ENCODE assay signal across 10 cellular contexts in the genomic region with DNA sequence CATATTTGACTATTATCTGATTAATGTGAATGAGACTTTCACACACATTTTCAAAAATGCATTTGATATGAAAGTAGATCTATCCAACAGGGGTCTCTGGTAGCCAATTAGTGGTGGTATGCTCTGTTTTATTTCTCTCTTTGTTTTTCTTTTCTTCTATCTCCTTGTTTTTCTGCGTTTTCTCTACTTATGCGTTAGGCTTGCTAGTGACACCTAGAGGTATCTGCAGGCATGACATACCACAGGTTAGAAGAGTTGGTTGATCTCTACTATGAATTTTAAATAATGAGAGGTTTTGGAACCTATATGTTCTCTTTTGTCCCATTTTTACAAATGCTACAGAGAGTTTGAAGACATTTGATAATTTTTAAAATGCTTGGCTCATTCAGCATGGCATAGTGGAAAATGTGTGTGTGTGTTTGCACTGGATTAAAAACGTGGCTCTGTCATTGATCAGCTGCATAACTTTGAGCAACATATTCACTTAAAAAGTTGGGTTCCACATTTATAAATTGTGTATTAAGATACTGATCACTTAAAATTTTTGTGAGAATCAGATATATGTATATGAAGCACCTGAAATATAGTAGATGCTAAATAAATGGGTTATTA. TPM values are rescaled to one million over a fixed set of nuclear protein-coding genes. Genes with fewer than 3 reads are reported as not detected.
DNase-seq lines count a peak whose midpoint lies in the region; ATAC-seq, FAIRE-seq and TF ChIP-seq lines count a peak whose summit lies in the region.
"Had no signal": no experiment of that assay in that cellular context is flagged by ENCODE, and none has a peak within 500 bp of the region (broad histone marks: within the 10 kb centered on the region; RNA-seq: fewer than 3 reads in every experiment).

No MANE protein-coding gene starts in this region.

- no peaks in the 10 kb centered on the region for H3K4me1 Mint-ChIP-seq in brain
- H3K4me1 Mint-ChIP-seq: central memory CD8-positive, alpha-beta T cell had no signal

- intact Hi-C loops in right lobe of liver (cut with DNase I) = no loop called here

- TF ChIP-seq POLR2A in H54 (IDR thresholded peaks at IDR 0.05; ENCODE audit: low read depth, low read length) = no peak
- no peak for TF ChIP-seq POLR2A in right lobe of liver (IDR thresholded peaks at IDR 0.05)

- H3K27ac ChIP-seq in right lobe of liver = no peak overlapping the region

- no peak overlapping the region for H3K27ac Mint-ChIP-seq in brain
- H3K27ac Mint-ChIP-seq: stimulated activated naive CD8-positive, alpha-beta T cell treated with anti-CD3 and anti-CD28 coated beads, Interleukin-15, Interleukin-2, amounts not matched to agents 100 ng/mL and 50 ng/mL, for 24 hours had no signal

- no peaks in the 10 kb centered on the region for H3K9me3 Mint-ChIP-seq in brain
- H3K9me3 Mint-ChIP-seq: stimulated activated naive CD8-positive, alpha-beta T cell treated with anti-CD3 and anti-CD28 coated beads, Interleukin-15, Interleukin-2, amounts not matched to agents 100 ng/mL and 50 ng/mL, for 24 hours had no signal

- FAIRE-seq in H54 (lab: Jason Lieb, UNC) = peak; percentile 81

- no peaks in the 10 kb centered on the region for H3K36me3 ChIP-seq in right lobe of liver

- TF ChIP-seq CTCF in brain (conservative IDR thresholded peaks at IDR 0.05) (peak; percentile 54 to 77), right lobe of liver (IDR thresholded peaks at IDR 0.05) (peak; percentile 71 to 86 (median 82))

- H3K9me3 ChIP-seq in right lobe of liver = no peaks in the 10 kb centered on the region

- H3K36me3 Mint-ChIP-seq in brain = no peaks in the 10 kb centered on the region

- H3K27me3 Mint-ChIP-seq in brain = peaks cover 7% of the 10 kb centered on the region
- H3K27me3 Mint-ChIP-seq: central memory CD8-positive, alpha-beta T cell had no signal

- DNase-seq in NCI-H82 (lab: John Stamatoyannopoulos, UW) (peak; percentile 50), NCI-H82 treated with DMSO at 0.1 percent for 48 hours (lab: John Stamatoyannopoulos, UW; ENCODE audit: unreplicated experiment) (no peak), H54 (ENCODE audit: insufficient read length, low spot score) (no peak), NCI-H2081 (lab: John Stamatoyannopoulos, UW) (peak; percentile 8 to 43), right lobe of liver (no peak), NCI-H2107 treated with DMSO at 0.1 percent for 48 hours (lab: John Stamatoyannopoulos, UW; ENCODE audit: unreplicated experiment) (no peak)
- DNase-seq in stimulated activated naive CD4-positive, alpha-beta T cell treated with Interleukin-2 at 50 U/mL for 16 hours (lab: John Stamatoyannopoulos, UW) = no peak

- H3K4me3 Mint-ChIP-seq in brain = no peak overlapping the region
- H3K4me3 Mint-ChIP-seq: central memory CD8-positive, alpha-beta T cell; stimulated activated naive CD8-positive, alpha-beta T cell treated with anti-CD3 and anti-CD28 coated beads, Interleukin-15, Interleukin-2, amounts not matched to agents 100 ng/mL and 50 ng/mL, for 24 hours had no signal

- H3K4me3 ChIP-seq in right lobe of liver = no peak overlapping the region

- H3K4me1 ChIP-seq in right lobe of liver = no peaks in the 10 kb centered on the region

- no peaks in the 10 kb centered on the region for H3K27me3 ChIP-seq in right lobe of liver

- 19% methylated on average over 3 of the region's 3 CpGs for WGBS in right lobe of liver (ENCODE audit: insufficient coverage, low coverage, low lambda C conversion rate, missing lambda C conversion rate)

- ATAC-seq in right lobe of liver = peak; percentile 69 to 77 (median 75)

RNA-seq across cellular contexts. Expression of a gene that starts 28.1 kb away (rescaled TPM):
- polyA plus RNA-seq in brain (ENCODE audit: insufficient read depth, low read depth, low replicate concordance) = 3.6 TPM
- total RNA-seq in right lobe of liver = 1 to 10 TPM; 4.1 to 6.5 (median 5.3) TPM

Comparison
In these comparisons a context has a peak if more than half of its experiments do, and no peak if none do; other contexts are left out.
1. DNase-seq: peak in NCI-H82 (single experiment) and NCI-H2081 (2 of 2); none in NCI-H82 treated with DMSO at 0.1 percent for 48 hours (single experiment), H54 (single experiment), right lobe of liver (0 of 3), NCI-H2107 treated with DMSO at 0.1 percent for 48 hours (single experiment) and stimulated activated naive CD4-positive, alpha-beta T cell treated with Interleukin-2 at 50 U/mL for 16 hours (single experiment).